Comparison of ENCODE assay signal across 26 cellular contexts in the genomic region with DNA sequence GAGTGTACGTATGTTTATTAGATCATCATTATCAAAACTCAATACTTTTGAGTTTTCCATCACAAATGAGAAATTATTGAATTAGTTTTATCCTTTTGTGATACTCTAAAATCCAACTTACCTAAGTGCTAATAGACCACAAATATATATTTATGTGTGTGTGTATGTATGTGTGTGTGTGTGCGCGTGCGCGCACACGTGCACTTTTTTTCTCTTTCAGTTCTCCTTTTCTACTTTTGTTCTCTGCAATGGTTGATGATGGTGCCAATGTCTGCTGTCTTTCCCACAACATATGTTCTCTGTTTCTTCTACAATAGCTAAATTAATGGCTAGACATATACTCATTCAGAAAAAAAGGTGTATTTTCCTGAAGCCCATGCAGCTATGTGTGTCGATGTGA.
"Had no signal": no experiment of that assay in that cellular context is flagged by ENCODE, and none has a peak within 500 bp of the region (broad histone marks: within the 10 kb centered on the region; RNA-seq: fewer than 3 reads in every experiment).

No MANE protein-coding gene starts in this region.

- H3K4me3 ChIP-seq: PC-9, Peyer's patch, SJSA1, SK-N-MC had no signal

- H3K36me3 ChIP-seq: Peyer's patch, SJSA1 had no signal

- H3K4me2 ChIP-seq: PC-9 had no signal

- H3K4me1 ChIP-seq: SJSA1 had no signal

- FAIRE-seq: HepG2 had no signal

- H3K27ac ChIP-seq: PC-9, Peyer's patch, SJSA1, SK-N-MC had no signal

- H2AFZ ChIP-seq: PC-9 had no signal

- H3K9me3 ChIP-seq: Peyer's patch, SJSA1 had no signal

- H3K27me3 ChIP-seq: Peyer's patch, SJSA1 had no signal

- ATAC-seq: HepG2 had no signal

- DNase-seq: IMR-90; Karpas-422; KG1; MM.1S; NCI-H1092; NCI-H1105 treated with DMSO at 0.1 percent for 48 hours; NCI-H1417 treated with DMSO at 0.1 percent for 48 hours; NCI-H146; NCI-H1694 treated with DMSO at 0.1 percent for 48 hours; NCI-H1930; NCI-H2081; NCI-H2107; NCI-H2227 treated with DMSO at 0.1 percent for 48 hours; NCI-H524; NCI-H526 treated with DMSO at 0.1 percent for 48 hours; NCI-H748 treated with DMSO at 0.1 percent for 48 hours; NK-92 treated with Interleukin-12 subunit alpha and Interleukin-12 subunit beta, amount 100 ng/mL, for 24 hours; OCI-M1; PC-9; Peyer's patch; Right ventricle myocardium superior; SIG-M5; T-helper 2 cell had no signal
